Comparison of ENCODE assay signal across 1 cellular context in the genomic region with DNA sequence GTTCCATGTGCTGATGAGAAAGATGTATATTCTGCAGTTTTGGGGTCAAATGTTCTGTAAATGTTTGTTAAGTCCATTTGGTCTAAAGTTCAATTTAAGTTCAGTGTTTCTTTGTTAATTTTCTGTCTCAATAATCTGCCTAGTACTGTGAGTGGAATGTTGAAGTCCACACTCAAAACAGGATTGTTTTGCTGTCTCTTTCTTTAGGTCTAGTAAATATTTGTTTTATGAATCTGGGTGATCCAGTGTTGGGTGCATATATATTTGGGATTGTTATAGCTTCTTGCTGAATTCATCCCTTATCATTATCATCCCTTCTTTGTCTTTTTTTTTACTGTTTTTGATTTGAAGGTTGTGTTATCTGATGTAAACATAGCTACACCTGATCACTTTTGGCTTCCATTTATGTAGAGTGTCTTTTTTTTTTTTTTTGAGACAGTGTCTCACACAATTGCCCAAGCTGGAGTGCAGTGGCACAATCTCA.
A peak's percentile ranks its signal among the peaks of the same experiment; 100 is the strongest.
TF ChIP-seq lines count a peak whose summit lies in the region.

No MANE protein-coding gene starts in this region.

TF ChIP-seq in HepG2, 621 proteins besides CTCF, POLR2A, EP300 and RAD21 (continued from another document):
- peak; percentile 28 to 32; a peak in 2 of 4 replicates for TF ChIP-seq MAFK (conservative IDR thresholded peaks at IDR 0.05 in 1 of 2, IDR thresholded peaks at IDR 0.05 in 1 of 2; ENCODE audit: low read length in 2 of 2)
- TF ChIP-seq ZNF446 (CRISPR knock-in tag; IDR thresholded peaks at IDR 0.05), result no peak
- peak; percentile 37; the same call in 1 of the 2 replicates for TF ChIP-seq HDAC2 (CRISPR knock-in tag; IDR thresholded peaks at IDR 0.05)
- TF ChIP-seq ELF3 (CRISPR knock-in tag; IDR thresholded peaks at IDR 0.05), result 0 out of 2 replicates have a peak, but pooled peaks have one; percentile 26
- peak; percentile 89 for TF ChIP-seq SOX5 (CRISPR knock-in tag; IDR thresholded peaks at IDR 0.05; ENCODE audit: borderline replicate concordance)
- TF ChIP-seq, protein P1, sequence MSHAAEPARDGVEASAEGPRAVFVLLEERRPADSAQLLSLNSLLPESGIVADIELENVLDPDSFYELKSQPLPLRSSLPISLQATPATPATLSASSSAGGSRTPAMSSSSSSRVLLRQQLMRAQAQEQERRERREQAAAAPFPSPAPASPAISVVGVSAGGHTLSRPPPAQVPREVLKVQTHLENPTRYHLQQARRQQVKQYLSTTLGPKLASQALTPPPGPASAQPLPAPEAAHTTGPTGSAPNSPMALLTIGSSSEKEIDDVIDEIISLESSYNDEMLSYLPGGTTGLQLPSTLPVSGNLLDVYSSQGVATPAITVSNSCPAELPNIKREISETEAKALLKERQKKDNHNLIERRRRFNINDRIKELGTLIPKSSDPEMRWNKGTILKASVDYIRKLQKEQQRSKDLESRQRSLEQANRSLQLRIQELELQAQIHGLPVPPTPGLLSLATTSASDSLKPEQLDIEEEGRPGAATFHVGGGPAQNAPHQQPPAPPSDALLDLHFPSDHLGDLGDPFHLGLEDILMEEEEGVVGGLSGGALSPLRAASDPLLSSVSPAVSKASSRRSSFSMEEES (CRISPR knock-in tag; IDR thresholded peaks at IDR 0.05), result 0 out of 2 replicates have a peak, but pooled peaks have one; percentile 29
- peak; percentile 87 for TF ChIP-seq NR2F6 (IDR thresholded peaks at IDR 0.05)
- TF ChIP-seq NR2F6 (CRISPR knock-in tag; IDR thresholded peaks at IDR 0.05), result peak; percentile 91
- 0 out of 2 replicates have a peak, but pooled peaks have one; percentile 61 for TF ChIP-seq FOXJ3 (CRISPR knock-in tag; IDR thresholded peaks at IDR 0.05; ENCODE audit: borderline replicate concordance)
